1 cellular context compared by ENCODE assay signal in the genomic region with DNA sequence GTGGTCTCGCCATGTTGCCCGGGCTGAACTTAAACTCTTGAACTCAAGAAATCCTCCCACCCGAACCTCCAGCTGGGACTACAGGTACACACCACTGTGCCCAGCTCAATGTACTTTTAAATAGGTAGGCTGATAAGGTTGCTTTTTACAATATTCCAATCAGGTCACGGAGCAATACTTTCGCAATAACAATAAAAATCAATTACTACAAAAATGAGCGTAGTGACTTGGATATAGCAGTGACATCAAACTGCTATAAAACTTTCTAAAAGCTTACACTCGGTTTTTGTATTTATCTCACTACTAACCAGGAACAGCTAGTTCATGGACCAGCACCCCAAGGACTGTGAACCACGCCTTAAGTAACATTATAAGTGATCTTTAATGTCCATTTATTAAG.
A peak's percentile ranks its signal among the peaks of the same experiment; 100 is the strongest.
TF ChIP-seq lines count a peak whose summit lies in the region.

No MANE protein-coding gene starts in this region.

TF ChIP-seq in HepG2, 621 proteins besides CTCF, POLR2A, EP300 and RAD21:
- TF ChIP-seq CEBPB (IDR thresholded peaks at IDR 0.05; ENCODE audit: borderline replicate concordance, low read depth, low read length) (peak; percentile 42; the same call in 1 of the 2 replicates), ZNF788 (CRISPR knock-in tag; IDR thresholded peaks at IDR 0.05; ENCODE audit: borderline replicate concordance) (no peak), ZNF256 (CRISPR knock-in tag; conservative IDR thresholded peaks at IDR 0.05) (no peak)
TF ChIP-seq in HepG2: peak in this region for 1.
